Comparison of ENCODE assay signal across 8 cellular contexts in genomic region chr5:96177303-96177869, GRCh38.
A peak's percentile ranks its signal among the peaks of the same experiment; 100 is the strongest.
DNase-seq lines count a peak whose midpoint lies in the region; ATAC-seq and TF ChIP-seq lines count a peak whose summit lies in the region.

No MANE protein-coding gene starts in this region.

- H3K9me3 Mint-ChIP-seq in activated CD8-positive, alpha-beta T cell treated with anti-CD3 and anti-CD28 coated beads for 36 hours, result no peaks in the 10 kb centered on the region

- H3K4me1 Mint-ChIP-seq in activated CD8-positive, alpha-beta T cell treated with anti-CD3 and anti-CD28 coated beads for 36 hours (ENCODE audit: low read depth), result no peaks in the 10 kb centered on the region

- no peak overlapping the region for H3K4ac ChIP-seq in mesendoderm (ENCODE audit: low read depth, low read length)

- H3K9ac ChIP-seq in HCT116 (ENCODE audit: low read length) (no peak overlapping the region), mesendoderm (ENCODE audit: low read length) (no peak overlapping the region)

- no peak overlapping the region for H2AK5ac ChIP-seq in mesendoderm (ENCODE audit: low read length)

- no peaks in the 10 kb centered on the region for H3K9me2 ChIP-seq in HCT116 (ENCODE audit: insufficient read depth)

- no peak overlapping the region for H3K23ac ChIP-seq in mesendoderm (ENCODE audit: low read length)

- H2AFZ ChIP-seq in HCT116 (ENCODE audit: low read depth, low read length, poor library complexity, severe bottlenecking), result no peak overlapping the region

- CTCF ChIA-PET in HCT116 (lab: Charles Lee), result no interaction called here
- CTCF ChIA-PET in activated CD8-positive, alpha-beta T cell treated with anti-CD3 and anti-CD28 coated beads for 36 hours (lab: Charles Lee), result no interaction called here

- POLR2A ChIA-PET in HCT116 (lab: Charles Lee), result no interaction called here
- POLR2A ChIA-PET in activated CD8-positive, alpha-beta T cell treated with anti-CD3 and anti-CD28 coated beads for 36 hours (lab: Charles Lee), result no interaction called here

- H4K5ac ChIP-seq in mesendoderm (ENCODE audit: low read length), result no peak overlapping the region

- RAD21 ChIA-PET in HCT116 (lab: Charles Lee; ENCODE audit: low non-redundant PET in 1 of 2, low total read pairs in 2 of 2, uncharacterized antibody in 2 of 2, unreplicated experiment in 2 of 2), result no interaction called here

- H3K4me3 ChIP-seq in HCT116 (replicated peaks in 1 of 2; ENCODE audit: low read depth in 1 of 2, low read length in 2 of 2), result no peak overlapping the region
- H3K4me3 ChIP-seq in mesendoderm (ENCODE audit: low read length), result no peak overlapping the region
- H3K4me3 ChIP-seq in right atrium auricular region, result no peak overlapping the region

- no peak overlapping the region for H3K18ac ChIP-seq in mesendoderm (ENCODE audit: low read length)

- no peaks in the 10 kb centered on the region for H4K20me1 ChIP-seq in HCT116 (ENCODE audit: insufficient read depth)

- H3K36me3 Mint-ChIP-seq in activated CD8-positive, alpha-beta T cell treated with anti-CD3 and anti-CD28 coated beads for 36 hours (ENCODE audit: low read depth), result no peaks in the 10 kb centered on the region

- BruUV-seq in HCT116 (replicated peaks; lab: Mats Ljungman, UMichigan), result no TSS peak

- peak overlapping the region; percentile 64 for H2BK15ac ChIP-seq in mesendoderm (replicated peaks; ENCODE audit: low read depth)

- peak overlapping the region; percentile 85 for H2BK120ac ChIP-seq in mesendoderm (ENCODE audit: low read depth, low read length)

- H3K79me1 ChIP-seq in mesendoderm (ENCODE audit: low read length), result no peaks in the 10 kb centered on the region

- H2BK5ac ChIP-seq in mesendoderm (ENCODE audit: low read length), result no peak overlapping the region

- H3K27me3 Mint-ChIP-seq in activated CD8-positive, alpha-beta T cell treated with anti-CD3 and anti-CD28 coated beads for 36 hours, result peaks cover 12% of the 10 kb centered on the region

- H3K36me3 ChIP-seq in HCT116 (ENCODE audit: control insufficient read depth in 1 of 2, insufficient read depth in 2 of 2, low read length in 2 of 2) (no peaks in the 10 kb centered on the region), mesendoderm (ENCODE audit: control insufficient read depth, insufficient read depth, low read length) (no peaks in the 10 kb centered on the region), right atrium auricular region (no peaks in the 10 kb centered on the region)

- H3K9me3 ChIP-seq in HCT116 (ENCODE audit: control insufficient read depth in 1 of 2, insufficient read depth in 1 of 2, low read depth in 1 of 2, low read length in 2 of 2) (no peaks in the 10 kb centered on the region), right atrium auricular region (no peaks in the 10 kb centered on the region)

- no peaks in the 10 kb centered on the region for H3K79me2 ChIP-seq in HCT116 (ENCODE audit: insufficient read depth, low read length)
- H3K79me2 ChIP-seq in mesendoderm (ENCODE audit: control insufficient read depth, insufficient read depth, low read length), result no peaks in the 10 kb centered on the region

- DNase-seq in GM13977 (ENCODE audit: low spot score) (peak; percentile 50), HCT116 (ENCODE audit: low read depth, low spot score) (peak; percentile 12), RKO (ENCODE audit: low spot score) (peak; percentile 47), mesendoderm (no peak), T-helper 9 cell (no peak), right atrium auricular region (ENCODE audit: low spot score) (no peak)
- DNase-seq in activated CD8-positive, alpha-beta T cell treated with anti-CD3 and anti-CD28 coated beads for 36 hours, result no peak
- no peak for DNase-seq in activated CD4-positive, CD25-positive, alpha-beta regulatory T cell (lab: John Stamatoyannopoulos, UW)

- H3K27ac ChIP-seq in HCT116 (ENCODE audit: low read depth, low read length), result no peak overlapping the region
- no peak overlapping the region for H3K27ac ChIP-seq in mesendoderm (ENCODE audit: low read depth, low read length)
- no peak overlapping the region for H3K27ac ChIP-seq in right atrium auricular region

- H4K8ac ChIP-seq in mesendoderm (ENCODE audit: low read depth, low read length), result no peak overlapping the region

- H3K4me3 Mint-ChIP-seq in activated CD8-positive, alpha-beta T cell treated with anti-CD3 and anti-CD28 coated beads for 36 hours, result no peak overlapping the region

- no peaks in the 10 kb centered on the region for H3K27me3 ChIP-seq in HCT116 (ENCODE audit: insufficient read depth, low read length)
- no peaks in the 10 kb centered on the region for H3K27me3 ChIP-seq in mesendoderm (ENCODE audit: insufficient read depth, low read length, poor library complexity)
- no peaks in the 10 kb centered on the region for H3K27me3 ChIP-seq in right atrium auricular region

- TF ChIP-seq CTCF in GM13977 (IDR thresholded peaks at IDR 0.05; ENCODE audit: extremely low read depth, insufficient read depth, missing control alignments), result no peak
- no peak for TF ChIP-seq CTCF in HCT116 (IDR thresholded peaks at IDR 0.05 in 2 of 3, conservative IDR thresholded peaks at IDR 0.05 in 1 of 3; ENCODE audit: borderline replicate concordance in 1 of 3, insufficient read depth in 1 of 3, low read depth in 2 of 3, low read length in 2 of 3)
- TF ChIP-seq CTCF in activated CD8-positive, alpha-beta T cell treated with anti-CD3 and anti-CD28 coated beads for 36 hours (IDR thresholded peaks at IDR 0.05), result no peak
- no peak for TF ChIP-seq CTCF in right atrium auricular region (IDR thresholded peaks at IDR 0.05)

- in situ Hi-C loops in GM13977 (cut with MboI; ENCODE audit: low pct_unique_long_range_greater_than_20kb, low sequenced_read_pairs, unreplicated experiment), result no loop called here

- H3K4me1 ChIP-seq in HCT116 (ENCODE audit: control insufficient read depth in 1 of 2, insufficient read depth in 2 of 2, low read length in 2 of 2) (peaks cover 0 to 19% of the 10 kb centered on the region in 2 experiments; a peak in 3 of 4 replicates), mesendoderm (ENCODE audit: control insufficient read depth, low read depth, low read length) (peaks cover 10% of the 10 kb centered on the region), right atrium auricular region (no peaks in the 10 kb centered on the region)

- TF ChIP-seq POLR2A in HCT116 (IDR thresholded peaks at IDR 0.05; ENCODE audit: borderline replicate concordance, extremely low read depth, insufficient read depth, insufficient read length), result no peak

- intact Hi-C loops in HCT116 (cut with micrococcal nuclease), result loop anchor here (5.0 kb wide), 1 partner anchor 215 kb away; the partner anchor contains the start of gene ELL2
- intact Hi-C loops in activated CD8-positive, alpha-beta T cell treated with anti-CD3 and anti-CD28 coated beads for 36 hours (cut with micrococcal nuclease), result no loop called here

- H3K56ac ChIP-seq in mesendoderm (ENCODE audit: low read length), result no peak overlapping the region

- no CpG with 5 or more reads among the region's 5 CpGs for WGBS in mesendoderm (ENCODE audit: extremely low coverage, insufficient coverage, low lambda C conversion rate)

- peak overlapping the region; percentile 37 for H3K4me2 ChIP-seq in HCT116 (ENCODE audit: low read length)
- no peak overlapping the region for H3K4me2 ChIP-seq in mesendoderm (ENCODE audit: low read length)

- 0 out of 2 replicates have a peak, but pooled peaks have one; percentile 9 for TF ChIP-seq RAD21 in HCT116 (IDR thresholded peaks at IDR 0.05; ENCODE audit: low read depth)

- H3K27ac Mint-ChIP-seq in activated CD8-positive, alpha-beta T cell treated with anti-CD3 and anti-CD28 coated beads for 36 hours, result no peak overlapping the region

- ATAC-seq in HCT116, result no peak; the same call in 1 of the 2 replicates
- ATAC-seq in activated CD8-positive, alpha-beta T cell treated with anti-CD3 and anti-CD28 coated beads for 36 hours, result no peak

TF ChIP-seq in HCT116, 20 proteins besides CTCF, POLR2A, EP300 and RAD21 (continues in another document):
- TF ChIP-seq EZH2 (IDR thresholded peaks at IDR 0.05) (no peak), JUND (IDR thresholded peaks at IDR 0.05) (no peak; the same call in 1 of the 2 replicates), SIN3A (IDR thresholded peaks at IDR 0.05; ENCODE audit: low read depth) (no peak), SP1 (IDR thresholded peaks at IDR 0.05; ENCODE audit: low read depth) (peak; percentile 51), ZBTB33 (IDR thresholded peaks at IDR 0.05; ENCODE audit: extremely low read depth, insufficient replicate concordance, low read length) (no peak), MAX (IDR thresholded peaks at IDR 0.05) (peak; percentile 43; the same call in 1 of the 2 replicates), POLR2AphosphoS5 (IDR thresholded peaks at IDR 0.05; ENCODE audit: low read depth, low read length) (no peak), EZH2phosphoT487 (IDR thresholded peaks at IDR 0.05; ENCODE audit: borderline replicate concordance) (no peak), FOSL1 (IDR thresholded peaks at IDR 0.05; ENCODE audit: low read depth) (peak; percentile 63), CBX3 (IDR thresholded peaks at IDR 0.05; ENCODE audit: low read depth) (0 out of 2 replicates have a peak, but pooled peaks have one; percentile 38), CEBPB (IDR thresholded peaks at IDR 0.05; ENCODE audit: low read depth) (no peak), YY1 (IDR thresholded peaks at IDR 0.05; ENCODE audit: extremely low read depth, insufficient replicate concordance, low read depth, low read length) (no peak), ZNF274 (IDR thresholded peaks at IDR 0.05; ENCODE audit: low read depth, low read length) (no peak), TCF7L2 (IDR thresholded peaks at IDR 0.05; ENCODE audit: borderline replicate concordance, extremely low read depth, insufficient read depth, insufficient read length) (no peak), ZFX (IDR thresholded peaks at IDR 0.05) (no peak)

Comparison
In these comparisons a context has a peak if more than half of its experiments do, and no peak if none do; other contexts are left out.
1. DNase-seq: peak in GM13977 (single experiment), HCT116 (single experiment) and RKO (single experiment); none in mesendoderm (single experiment), activated CD8-positive, alpha-beta T cell treated with anti-CD3 and anti-CD28 coated beads for 36 hours (single experiment), T-helper 9 cell (single experiment), right atrium auricular region (single experiment) and activated CD4-positive, CD25-positive, alpha-beta regulatory T cell (0 of 4).